6 cellular contexts compared by ENCODE assay signal in the genomic region with DNA sequence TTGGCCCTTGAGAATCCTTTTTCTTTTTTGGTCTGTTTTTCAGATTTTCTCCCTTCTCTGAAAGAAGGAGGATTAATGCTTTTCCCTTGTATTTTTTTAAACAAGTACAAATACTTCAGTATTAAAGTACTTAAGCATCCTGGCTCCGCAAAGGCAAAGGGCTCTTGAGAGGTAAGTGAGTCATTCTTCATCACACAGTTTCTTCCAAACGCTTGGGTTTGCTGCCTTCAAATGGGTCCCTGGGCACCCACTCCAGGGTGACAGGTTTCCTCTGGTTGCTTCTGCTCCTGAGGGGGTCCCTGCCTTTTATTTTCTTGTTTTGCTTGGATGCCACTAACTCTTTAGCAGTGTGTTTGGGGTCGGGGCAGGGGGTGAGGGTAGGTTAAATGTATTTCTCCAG.
"Had no signal": no experiment of that assay in that cellular context is flagged by ENCODE, and none has a peak within 500 bp of the region (broad histone marks: within the 10 kb centered on the region; RNA-seq: fewer than 3 reads in every experiment).

No MANE protein-coding gene starts in this region.

- H3K27ac ChIP-seq: HL-60 had no signal

- H3K4me3 ChIP-seq: GM23338 had no signal

- H3K4me2 ChIP-seq: GM23338 had no signal

- ATAC-seq: GM23338, HepG2 had no signal

- H2AFZ ChIP-seq: GM23338 had no signal

- DNase-seq: H9, HCEC 1CT, KBM-7 had no signal
